In the genomic region with DNA sequence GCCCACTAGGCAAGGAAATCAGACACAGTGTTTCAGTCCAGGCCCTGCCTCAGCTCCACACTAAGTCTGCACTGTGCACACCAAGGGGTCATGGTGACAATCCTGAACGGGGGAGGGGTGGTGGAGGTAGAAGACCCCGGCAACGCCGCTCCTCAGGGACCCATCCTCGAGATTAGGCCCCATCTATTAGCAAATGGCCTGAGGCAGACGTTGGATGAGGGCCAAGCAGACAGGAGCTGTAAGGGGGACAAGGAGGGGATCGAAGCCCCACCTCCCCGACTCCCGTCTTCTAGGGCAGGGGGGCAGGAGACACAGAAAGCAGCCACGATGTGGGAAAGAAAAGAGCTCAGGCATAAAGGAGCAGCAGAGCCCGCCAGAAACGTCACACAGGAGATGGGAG, we compare ENCODE assay signal across 1 cellular context.
TF ChIP-seq lines count a peak whose summit lies in the region.

No MANE protein-coding gene starts in this region.

TF ChIP-seq in IMR-90, 13 proteins besides CTCF, POLR2A, EP300 and RAD21:
- TF ChIP-seq BHLHE40 (IDR thresholded peaks at IDR 0.05; ENCODE audit: low read depth, low read length): no peak
- TF ChIP-seq, protein P1, sequence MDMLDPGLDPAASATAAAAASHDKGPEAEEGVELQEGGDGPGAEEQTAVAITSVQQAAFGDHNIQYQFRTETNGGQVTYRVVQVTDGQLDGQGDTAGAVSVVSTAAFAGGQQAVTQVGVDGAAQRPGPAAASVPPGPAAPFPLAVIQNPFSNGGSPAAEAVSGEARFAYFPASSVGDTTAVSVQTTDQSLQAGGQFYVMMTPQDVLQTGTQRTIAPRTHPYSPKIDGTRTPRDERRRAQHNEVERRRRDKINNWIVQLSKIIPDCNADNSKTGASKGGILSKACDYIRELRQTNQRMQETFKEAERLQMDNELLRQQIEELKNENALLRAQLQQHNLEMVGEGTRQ (IDR thresholded peaks at IDR 0.05; ENCODE audit: low read depth, low read length): no peak
- TF ChIP-seq MAZ (IDR thresholded peaks at IDR 0.05; ENCODE audit: borderline replicate concordance, low read depth, low read length): no peak
- TF ChIP-seq CHD1 (IDR thresholded peaks at IDR 0.05; ENCODE audit: low read depth, low read length): no peak
- TF ChIP-seq RCOR1 (IDR thresholded peaks at IDR 0.05; ENCODE audit: insufficient replicate concordance, low read length): no peak
- TF ChIP-seq MXI1 (IDR thresholded peaks at IDR 0.05; ENCODE audit: borderline replicate concordance, low read depth, low read length): no peak
- TF ChIP-seq FOS (IDR thresholded peaks at IDR 0.05; ENCODE audit: low read depth, low read length): no peak
- TF ChIP-seq CEBPB (IDR thresholded peaks at IDR 0.05; ENCODE audit: low read depth, low read length): no peak
- no peak for TF ChIP-seq NFE2L2 (IDR thresholded peaks at IDR 0.05; ENCODE audit: low read depth, low read length)
TF ChIP-seq in IMR-90: peak in this region for 0.
